Comparison of ENCODE assay signal across 11 cellular contexts in genomic region chr11:5364214-5364613, GRCh38. TPM values are rescaled to one million over a fixed set of nuclear protein-coding genes. Genes with fewer than 3 reads are reported as not detected.
DNase-seq lines count a peak whose midpoint lies in the region; TF ChIP-seq lines count a peak whose summit lies in the region.
"Had no signal": no experiment of that assay in that cellular context is flagged by ENCODE, and none has a peak within 500 bp of the region (broad histone marks: within the 10 kb centered on the region; RNA-seq: fewer than 3 reads in every experiment).

No MANE protein-coding gene starts in this region.

- H3K9ac ChIP-seq in smooth muscle cell (ENCODE audit: low read depth), result no peak overlapping the region

- peaks cover 6% of the 10 kb centered on the region for H3K4me1 Mint-ChIP-seq in osteocyte (ENCODE audit: unreplicated experiment)
- H3K4me1 Mint-ChIP-seq: stimulated activated memory B cell treated with anti-CD40 and anti-IgM and Interleukin-4, amounts not matched to agents 10 μg/mL and 1 μg/mL and 100 μg/mL, for 72 hours had no signal

- H3K36me3 Mint-ChIP-seq in osteocyte (ENCODE audit: unreplicated experiment), result no peaks in the 10 kb centered on the region
- H3K36me3 Mint-ChIP-seq: stimulated activated memory B cell treated with anti-CD40 and anti-IgM and Interleukin-4, amounts not matched to agents 10 μg/mL and 1 μg/mL and 100 μg/mL, for 72 hours had no signal

- no peaks in the 10 kb centered on the region for H3K27me3 ChIP-seq in smooth muscle cell (ENCODE audit: low read depth)

- 23% methylated on average over 1 of the region's 2 CpGs for WGBS in smooth muscle cell (ENCODE audit: low lambda C conversion rate)

- no peaks in the 10 kb centered on the region for H4K20me1 ChIP-seq in smooth muscle cell (ENCODE audit: low read depth)

- no peak overlapping the region for H2AFZ ChIP-seq in smooth muscle cell (ENCODE audit: low read depth)

- no peak overlapping the region for H3K27ac Mint-ChIP-seq in osteocyte (ENCODE audit: unreplicated experiment)
- H3K27ac Mint-ChIP-seq: stimulated activated memory B cell treated with anti-CD40 and anti-IgM and Interleukin-4, amounts not matched to agents 10 μg/mL and 1 μg/mL and 100 μg/mL, for 72 hours had no signal

- no peaks in the 10 kb centered on the region for H3K4me1 ChIP-seq in smooth muscle cell (ENCODE audit: low read depth)

- DNase-seq in HS-5 (ENCODE audit: low read depth) (peak; percentile 94), dermis microvascular lymphatic vessel endothelial cell (ENCODE audit: low read depth in 2 of 2) (peak; percentile 18 to 49), smooth muscle cell (lab: John Stamatoyannopoulos, UW; ENCODE audit: unreplicated experiment) (no peak), SKM-1 (lab: John Stamatoyannopoulos, UW; ENCODE audit: unreplicated experiment) (no peak), osteocyte (ENCODE audit: extremely low spot score, unreplicated experiment) (no peak)
- DNase-seq: activated CD4-positive, alpha-beta T cell treated with anti-CD3 and anti-CD28 coated beads, Interleukin-2, amount 50 U/mL, for 4 hours; DMS153; Kasumi-1; NCI-H2107; T-helper 1 cell had no signal

- no peaks in the 10 kb centered on the region for H3K9me3 Mint-ChIP-seq in osteocyte (ENCODE audit: unreplicated experiment)
- H3K9me3 Mint-ChIP-seq: stimulated activated memory B cell treated with anti-CD40 and anti-IgM and Interleukin-4, amounts not matched to agents 10 μg/mL and 1 μg/mL and 100 μg/mL, for 72 hours had no signal

- H3K4me3 ChIP-seq in smooth muscle cell, result no peak overlapping the region

- peak overlapping the region; percentile 59 for H3K4me2 ChIP-seq in smooth muscle cell

- no peaks in the 10 kb centered on the region for H3K79me2 ChIP-seq in smooth muscle cell (ENCODE audit: low read depth)

- no peaks in the 10 kb centered on the region for H3K36me3 ChIP-seq in smooth muscle cell (ENCODE audit: low read depth)

- H3F3A ChIP-seq in smooth muscle cell (ENCODE audit: low read depth), result no peaks in the 10 kb centered on the region

- H3K27me3 Mint-ChIP-seq in osteocyte (ENCODE audit: unreplicated experiment), result no peaks in the 10 kb centered on the region

- H3K4me3 Mint-ChIP-seq in osteocyte (ENCODE audit: unreplicated experiment), result no peak overlapping the region
- H3K4me3 Mint-ChIP-seq: stimulated activated memory B cell treated with anti-CD40 and anti-IgM and Interleukin-4, amounts not matched to agents 10 μg/mL and 1 μg/mL and 100 μg/mL, for 72 hours had no signal

- H3K9me3 ChIP-seq in smooth muscle cell (replicated peaks; ENCODE audit: low read depth), result no peaks in the 10 kb centered on the region

- TF ChIP-seq CTCF in smooth muscle cell (IDR thresholded peaks at IDR 0.05; ENCODE audit: borderline replicate concordance, insufficient read depth, poor library complexity, severe bottlenecking) (no peak), osteocyte (IDR thresholded peaks at IDR 0.05) (no peak)

- H3K27ac ChIP-seq in smooth muscle cell (ENCODE audit: low read depth), result no peak overlapping the region

RNA-seq across cellular contexts. Expression of gene OR51B6, which starts 12.9 kb away (rescaled TPM):
- not detected in 2 replicates for total RNA-seq in dermis microvascular lymphatic vessel endothelial cell
- total RNA-seq in smooth muscle cell, result not detected in 2 replicates
- not detected in 2 replicates for polyA plus RNA-seq in smooth muscle cell
- not detected in 2 replicates for total RNA-seq in osteocyte

RNA-seq across cellular contexts. Expression of gene OR51M1, which starts 19.4 kb away (rescaled TPM):
- total RNA-seq in dermis microvascular lymphatic vessel endothelial cell (not detected in 2 replicates), smooth muscle cell (not detected in 2 replicates), osteocyte (not detected in 2 replicates)
- not detected in 2 replicates for polyA plus RNA-seq in smooth muscle cell

RNA-seq across cellular contexts. Expression of gene OR51B5, which starts 20.9 kb away (rescaled TPM):
- total RNA-seq in dermis microvascular lymphatic vessel endothelial cell (not detected in 2 replicates), smooth muscle cell (0.09 and 0.54 TPM in 2 replicates), osteocyte (not detected in 2 replicates)
- not detected in 2 replicates for polyA plus RNA-seq in smooth muscle cell

RNA-seq across cellular contexts. Expression of gene OR51B2, which starts 40.1 kb away (rescaled TPM):
- not detected in 2 replicates for total RNA-seq in dermis microvascular lymphatic vessel endothelial cell
- total RNA-seq in smooth muscle cell, result not detected in 2 replicates
- not detected in 2 replicates for polyA plus RNA-seq in smooth muscle cell
- total RNA-seq in osteocyte, result not detected in 2 replicates

RNA-seq across cellular contexts. Expression of gene OR51Q1, which starts 57.7 kb away (rescaled TPM):
- total RNA-seq in dermis microvascular lymphatic vessel endothelial cell, result not detected in 2 replicates
- total RNA-seq in smooth muscle cell, result not detected in 2 replicates
- polyA plus RNA-seq in smooth muscle cell, result not detected in 2 replicates
- total RNA-seq in osteocyte, result not detected in 2 replicates

Comparison
In these comparisons a context has a peak if more than half of its experiments do, and no peak if none do; other contexts are left out.
1. DNase-seq: peak in HS-5 (single experiment) and dermis microvascular lymphatic vessel endothelial cell (2 of 2); none in smooth muscle cell (single experiment), SKM-1 (single experiment) and osteocyte (single experiment).